Comparison of ENCODE assay signal across 23 cellular contexts in the genomic region with DNA sequence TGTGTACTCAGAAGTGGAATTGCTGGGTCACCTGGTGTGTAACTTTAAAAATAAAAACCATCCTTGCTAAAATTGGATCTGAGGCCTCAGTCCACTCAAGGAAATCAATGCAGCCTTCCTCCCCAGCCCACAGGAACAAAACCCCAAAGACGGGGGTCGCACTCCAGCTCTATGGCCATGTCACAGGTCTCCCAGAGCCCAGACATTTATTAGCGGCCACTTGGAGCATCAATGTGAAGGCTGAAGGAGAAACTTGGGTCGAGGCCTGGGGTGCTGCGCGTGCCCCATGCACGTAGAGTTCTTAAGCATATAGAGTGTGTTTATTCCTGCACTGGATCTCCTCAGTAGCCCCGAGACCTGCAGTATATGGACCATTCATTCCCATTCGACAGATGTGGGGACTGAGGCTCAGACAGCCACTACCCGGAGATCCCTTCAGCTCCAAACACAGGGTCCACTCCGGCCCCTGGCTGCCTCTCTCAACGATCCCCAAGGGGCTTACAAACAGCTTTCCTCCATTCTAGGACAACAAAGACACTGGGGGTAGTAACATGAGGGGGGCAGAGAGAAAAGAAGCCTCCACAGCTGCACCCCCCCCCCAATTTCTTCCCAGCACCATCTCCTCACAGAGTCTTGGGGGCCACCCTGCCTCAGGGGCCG. TPM values are rescaled to one million over a fixed set of nuclear protein-coding genes. Genes with fewer than 3 reads are reported as not detected.
DNase-seq lines count a peak whose midpoint lies in the region; ATAC-seq and TF ChIP-seq lines count a peak whose summit lies in the region.
"Had no signal": no experiment of that assay in that cellular context is flagged by ENCODE, and none has a peak within 500 bp of the region (broad histone marks: within the 10 kb centered on the region; RNA-seq: fewer than 3 reads in every experiment).

No MANE protein-coding gene starts in this region.

- no peaks in the 10 kb centered on the region for H3K9me3 ChIP-seq in transverse colon
- H3K9me3 ChIP-seq: BLaER1, SJCRH30 had no signal

- TF ChIP-seq POLR2A in transverse colon (IDR thresholded peaks at IDR 0.05): no peak

- no peak for TF ChIP-seq EP300 in transverse colon (IDR thresholded peaks at IDR 0.05; ENCODE audit: low read depth)

- peaks cover 28% of the 10 kb centered on the region for H3K27me3 ChIP-seq in transverse colon

- in situ Hi-C loops in transverse colon (cut with MboI; ENCODE audit: low pct_ligation_motif_present in 1 of 4, low pct_unique_long_range_greater_than_20kb in 1 of 4, low sequenced_read_pairs in 3 of 4): no loop called here

- no peak overlapping the region for H3K27ac ChIP-seq in coronary artery
- H3K27ac ChIP-seq in transverse colon: no peak overlapping the region
- H3K27ac ChIP-seq: BLaER1, SJCRH30 had no signal

- DNase-seq in activated effector memory CD4-positive, alpha-beta T cell treated with anti-CD3 and anti-CD28 coated beads, Interleukin-2, amount 50 U/mL, for 16 hours: peak; percentile 38
- no peak for DNase-seq in activated effector memory CD4-positive, alpha-beta T cell treated with Interleukin-2 at 50 U/mL for 16 hours
- DNase-seq in coronary artery (ENCODE audit: low spot score) (peak; percentile 40), posterior vena cava (ENCODE audit: low spot score) (peak; percentile 54), transverse colon (peak; percentile 2), NCI-H510A treated with DMSO at 0.1 percent for 48 hours (lab: John Stamatoyannopoulos, UW) (no peak)
- no peak for DNase-seq in activated CD4-positive, CD25-positive, alpha-beta regulatory T cell (lab: John Stamatoyannopoulos, UW)
- DNase-seq: CD4-positive, alpha-beta T cell; H7; MV-4-11; NCI-H1105; NCI-H1436 treated with DMSO at 0.1 percent for 48 hours; NCI-H187 treated with DMSO at 0.1 percent for 48 hours; NCI-H2107; NCI-H524 treated with DMSO at 0.1 percent for 48 hours; NCI-H774; SJCRH30 had no signal

- intact Hi-C loops in posterior vena cava (cut with DNase I): no loop called here
- intact Hi-C loops in transverse colon (cut with DNase I; ENCODE audit: low total_unique reads): no loop called here

- H3K36me3 ChIP-seq in transverse colon: no peaks in the 10 kb centered on the region
- H3K36me3 ChIP-seq: BLaER1, SJCRH30 had no signal

- TF ChIP-seq CTCF in coronary artery (IDR thresholded peaks at IDR 0.05) (no peak), transverse colon (IDR thresholded peaks at IDR 0.05) (no peak)

- peaks cover 0 to 15% (median 9%) of the 10 kb centered on the region in 4 donors for H3K4me1 ChIP-seq in transverse colon
- H3K4me1 ChIP-seq: SJCRH30 had no signal

- H3K4me3 ChIP-seq in coronary artery (no peak overlapping the region), transverse colon (no peak overlapping the region)
- H3K4me3 ChIP-seq: BLaER1, K562, SJCRH30 had no signal

- WGBS in transverse colon (ENCODE audit: low coverage in 1 of 2), 2 donors: 88% methylated on average over 13 of the region's 13 CpGs; no CpG with 5 or more reads in 1 of the 2 donors

- ATAC-seq in HG02678 (IDR thresholded peaks at IDR 0.05; ENCODE audit: unreplicated experiment): no peak
- ATAC-seq: K562, Right ventricle myocardium inferior had no signal

RNA-seq across cellular contexts. Expression of a gene that starts 14.3 kb away (rescaled TPM):
- total RNA-seq in posterior vena cava (10 to 100 TPM; 29.2 to 38.2 TPM), transverse colon (1 to 10 TPM in 3 of 4 donors, not detected in 1; 3.7 to 7.8 (median 4.0) TPM)
- total RNA-seq: CD4-positive, alpha-beta T cell; K562; LHCN-M2; MCF 10A; SJCRH30 had no signal

Comparison
In these comparisons a context has a peak if more than half of its experiments do, and no peak if none do; other contexts are left out.
1. DNase-seq: peak in activated effector memory CD4-positive, alpha-beta T cell treated with anti-CD3 and anti-CD28 coated beads, Interleukin-2, amount 50 U/mL, for 16 hours (single experiment), coronary artery (single experiment), posterior vena cava (single experiment) and transverse colon (single experiment); none in activated effector memory CD4-positive, alpha-beta T cell treated with Interleukin-2 at 50 U/mL for 16 hours (single experiment), activated CD4-positive, CD25-positive, alpha-beta regulatory T cell (0 of 4) and NCI-H510A treated with DMSO at 0.1 percent for 48 hours (single experiment).